Comparison of ENCODE assay signal across 26 cellular contexts in the genomic region with DNA sequence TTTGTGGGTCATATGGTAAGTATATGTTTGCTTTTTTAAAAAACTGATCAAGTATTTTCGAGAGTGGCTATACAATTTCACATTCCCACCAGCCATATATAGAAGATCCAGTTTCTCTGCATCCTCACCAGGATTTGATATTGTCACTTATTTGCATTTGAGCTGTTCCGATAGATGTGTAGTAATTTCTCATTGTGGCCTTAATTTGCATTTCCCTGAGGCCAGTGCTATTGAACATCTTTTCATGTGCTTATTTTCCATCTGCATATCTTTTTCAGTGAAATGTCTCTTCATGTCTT.
"Had no signal": no experiment of that assay in that cellular context is flagged by ENCODE, and none has a peak within 500 bp of the region (broad histone marks: within the 10 kb centered on the region; RNA-seq: fewer than 3 reads in every experiment).

No MANE protein-coding gene starts in this region.

- H3K27me3 ChIP-seq: pancreas, sigmoid colon, spleen, thyroid gland, transverse colon, upper lobe of left lung, vagina had no signal

- DNase-seq: hippocampal formation; kidney glomerular epithelial cell; left cardiac atrium; left ventricle myocardium superior; lower lobe of right lung; mesenchymal stem cell; midbrain; naive thymus-derived CD8-positive, alpha-beta T cell; nucleus accumbens; posterior cingulate gyrus; retina; right cardiac atrium; sigmoid colon; spleen; stimulated activated CD4-positive, alpha-beta T cell treated with anti-CD3 and anti-CD28 coated beads, Interleukin-4, amount 100 ng/mL, for 24 hours; stimulated activated naive CD4-positive, alpha-beta T cell treated with Interleukin-2 at 50 U/mL for 16 hours; stimulated activated naive CD8-positive, alpha-beta T cell treated with anti-CD3 and anti-CD28 coated beads, Interleukin-15, amount 100 ng/mL, for 72 hours; substantia nigra; thyroid gland; upper lobe of left lung had no signal

- H3K4me3 ChIP-seq: lower lobe of right lung, mucosa of descending colon, pancreas, prostate gland, sigmoid colon, spleen, thyroid gland, transverse colon, upper lobe of left lung, vagina had no signal

- H3K4me1 ChIP-seq: lower lobe of right lung, pancreas, prostate gland, sigmoid colon, spleen, thyroid gland, upper lobe of left lung, vagina had no signal

- ATAC-seq: left cardiac atrium; left ventricle myocardium superior; lower lobe of right lung; naive thymus-derived CD8-positive, alpha-beta T cell; right cardiac atrium; stimulated activated effector memory CD8-positive, alpha-beta T cell treated with anti-CD3 and anti-CD28 coated beads, Interleukin-12 subunit alpha, Interleukin-12 subunit beta, amount 100 ng/mL, for 72 hours; stimulated activated naive CD8-positive, alpha-beta T cell treated with anti-CD3 and anti-CD28 coated beads, Interleukin-15, amount 100 ng/mL, for 72 hours had no signal

- H3K9me3 ChIP-seq: pancreas, prostate gland, thyroid gland had no signal

- H3K36me3 ChIP-seq: lower lobe of right lung, pancreas, prostate gland, sigmoid colon, spleen, thyroid gland, transverse colon, upper lobe of left lung, vagina had no signal

- H3K27ac ChIP-seq: lower lobe of right lung, pancreas, prostate gland, sigmoid colon, spleen, thyroid gland, transverse colon, upper lobe of left lung, vagina had no signal
